ENCODE assay signal across 1 cellular context in the genomic region with DNA sequence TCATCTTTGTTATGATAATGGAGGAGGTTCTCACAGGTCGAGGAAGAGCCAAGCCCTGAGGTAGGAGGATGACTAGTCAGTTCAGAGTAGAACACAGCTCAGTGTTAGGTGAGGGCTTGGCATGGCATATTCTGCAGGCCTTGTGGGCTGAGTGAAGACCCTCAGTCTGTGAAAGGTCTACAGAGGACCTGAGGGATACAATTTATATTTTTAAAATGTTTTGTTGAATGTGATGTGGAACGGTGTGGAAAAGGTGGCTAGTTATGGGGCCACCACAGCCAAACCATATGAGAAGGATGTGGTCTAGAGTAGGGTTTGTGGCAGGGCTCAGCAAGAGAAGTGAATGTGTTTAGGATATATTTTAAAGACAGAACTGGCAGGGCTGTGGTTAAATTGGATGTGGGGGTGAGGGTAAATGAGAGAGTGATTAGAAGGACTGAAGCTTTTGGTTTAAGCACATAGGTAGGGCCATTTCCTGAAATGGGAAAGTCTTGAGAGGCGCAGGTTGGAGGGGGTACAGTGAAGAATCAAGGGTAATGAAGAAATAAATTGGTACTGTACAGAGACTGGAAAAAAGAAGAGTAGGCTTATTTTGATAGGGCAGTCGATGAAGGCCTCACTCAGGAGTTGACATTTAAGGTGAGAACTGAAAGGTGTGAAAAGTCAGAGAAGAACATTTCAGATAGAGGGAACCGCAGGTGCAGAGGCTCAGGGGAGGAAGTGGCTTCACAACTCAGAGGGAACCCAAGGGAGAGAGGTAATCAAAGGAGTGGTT.
TF ChIP-seq lines count a peak whose summit lies in the region.

No MANE protein-coding gene starts in this region.

TF ChIP-seq in GM23338, 12 proteins besides CTCF, POLR2A, EP300 and RAD21 (continued from another document):
- TF ChIP-seq REST (IDR thresholded peaks at IDR 0.05; ENCODE audit: unreplicated experiment) = no peak
- no peak for TF ChIP-seq ETS1 (IDR thresholded peaks at IDR 0.05)
